Comparison of ENCODE assay signal across 15 cellular contexts in genomic region chr1:212529211-212529731, GRCh38.
A peak's percentile ranks its signal among the peaks of the same experiment; 100 is the strongest.
DNase-seq lines count a peak whose midpoint lies in the region; ATAC-seq and TF ChIP-seq lines count a peak whose summit lies in the region.
"Had no signal": no experiment of that assay in that cellular context is flagged by ENCODE, and none has a peak within 500 bp of the region (broad histone marks: within the 10 kb centered on the region; RNA-seq: fewer than 3 reads in every experiment).

No MANE protein-coding gene starts in this region.

- H3K4me2 ChIP-seq in skeletal muscle satellite cell (ENCODE audit: low read length) (peak overlapping the region; percentile 40), smooth muscle cell (no peak overlapping the region)

- peak overlapping the region in 49 of 59 donors; percentile 4 to 85 (median 53) for H3K27ac ChIP-seq in dorsolateral prefrontal cortex
- no peak overlapping the region for H3K27ac ChIP-seq in smooth muscle cell (ENCODE audit: low read depth)
- no peak overlapping the region for H3K27ac ChIP-seq in CD4-positive, alpha-beta T cell (ENCODE audit: low read depth, low read length)
- no peak overlapping the region for H3K27ac ChIP-seq in body of pancreas
- H3K27ac ChIP-seq: ovary, tibial nerve had no signal

- no peaks in the 10 kb centered on the region for H3K9me3 Mint-ChIP-seq in CD4-positive, alpha-beta T cell
- H3K9me3 Mint-ChIP-seq: dendritic cell treated with granulocyte-macrophage colony-stimulating factor and Interleukin-4, amounts not matched to agents 40 ng/mL and 50 ng/mL, for 4 days had no signal

- no peak overlapping the region for H3K27ac Mint-ChIP-seq in CD4-positive, alpha-beta T cell
- H3K27ac Mint-ChIP-seq: dendritic cell treated with granulocyte-macrophage colony-stimulating factor and Interleukin-4, amounts not matched to agents 40 ng/mL and 50 ng/mL, for 4 days had no signal

- no peaks in the 10 kb centered on the region for H3K4me1 ChIP-seq in skeletal muscle satellite cell (ENCODE audit: control insufficient read depth, insufficient read depth, low read length)
- no peaks in the 10 kb centered on the region for H3K4me1 ChIP-seq in smooth muscle cell (ENCODE audit: low read depth)
- no peaks in the 10 kb centered on the region for H3K4me1 ChIP-seq in body of pancreas
- H3K4me1 ChIP-seq: tibial nerve had no signal

- intact Hi-C loops in dorsolateral prefrontal cortex (cut with DNase I): no loop called here
- intact Hi-C loops in CD4-positive, alpha-beta T cell (cut with DNase I, micrococcal nuclease): no loop called here
- intact Hi-C loops in body of pancreas (cut with DNase I): no loop called here

- TF ChIP-seq POLR2A in body of pancreas (IDR thresholded peaks at IDR 0.05): no peak

- H3K4me1 Mint-ChIP-seq in CD4-positive, alpha-beta T cell (ENCODE audit: low read depth): no peaks in the 10 kb centered on the region

- TF ChIP-seq CTCF in dorsolateral prefrontal cortex (IDR thresholded peaks at IDR 0.05 in 54 of 56, conservative IDR thresholded peaks at IDR 0.05 in 2 of 56; ENCODE audit: low read depth in 1 of 56, partially characterized antibody in 56 of 56) (no peak), smooth muscle cell (IDR thresholded peaks at IDR 0.05; ENCODE audit: borderline replicate concordance, insufficient read depth, poor library complexity, severe bottlenecking) (no peak), body of pancreas (IDR thresholded peaks at IDR 0.05) (no peak)
- no peak for TF ChIP-seq CTCF in CD4-positive, alpha-beta T cell (IDR thresholded peaks at IDR 0.05)

- POLR2A ChIA-PET in CD4-positive, alpha-beta T cell (lab: Charles Lee): no interaction called here

- CTCF ChIA-PET in CD4-positive, alpha-beta T cell (lab: Charles Lee): interaction anchor here (1.7 kb wide), 1 partner anchor 8 kb away, joined by 4 read pairs; no protein-coding TSS in a partner anchor

- H2AFZ ChIP-seq in smooth muscle cell (ENCODE audit: low read depth): no peak overlapping the region

- no peaks in the 10 kb centered on the region for H3K79me2 ChIP-seq in smooth muscle cell (ENCODE audit: low read depth)

- no peaks in the 10 kb centered on the region for H3K9me3 ChIP-seq in skeletal muscle satellite cell (replicated peaks; ENCODE audit: low read length)
- no peaks in the 10 kb centered on the region for H3K9me3 ChIP-seq in smooth muscle cell (replicated peaks; ENCODE audit: low read depth)
- H3K9me3 ChIP-seq in CD4-positive, alpha-beta T cell (ENCODE audit: control insufficient read depth, low read length): no peaks in the 10 kb centered on the region
- H3K9me3 ChIP-seq in body of pancreas: no peaks in the 10 kb centered on the region
- H3K9me3 ChIP-seq: ovary, tibial nerve had no signal

- WGBS in smooth muscle cell (ENCODE audit: low lambda C conversion rate): 55% methylated on average over 6 of the region's 6 CpGs
- WGBS in body of pancreas, 2 donors: 62 to 67% methylated on average over 6 of the region's 6 CpGs

- no peaks in the 10 kb centered on the region for H3K36me3 Mint-ChIP-seq in CD4-positive, alpha-beta T cell (ENCODE audit: low read depth)

- ATAC-seq in CD4-positive, alpha-beta T cell (ENCODE audit: poor library complexity): no peak
- no peak for ATAC-seq in body of pancreas

- H3K9ac ChIP-seq in skeletal muscle satellite cell (ENCODE audit: low read depth, low read length): no peak overlapping the region
- H3K9ac ChIP-seq in smooth muscle cell (ENCODE audit: low read depth): no peak overlapping the region

- DNase-seq in NCI-H1105 treated with DMSO at 0.1 percent for 48 hours (lab: John Stamatoyannopoulos, UW) (peak; percentile 9), NCI-H1105 (lab: John Stamatoyannopoulos, UW) (no peak), NCI-H82 (lab: John Stamatoyannopoulos, UW) (peak; percentile 99), dorsolateral prefrontal cortex (no peak), smooth muscle cell (lab: John Stamatoyannopoulos, UW; ENCODE audit: unreplicated experiment) (no peak), body of pancreas (no peak)
- no peak for DNase-seq in CD4-positive, alpha-beta T cell
- DNase-seq: activated CD4-positive, alpha-beta T cell treated with anti-CD3 and anti-CD28 coated beads for 1 hour; activated T-cell treated with anti-CD3 and anti-CD28 coated beads, Interleukin-2, amount 50 U/mL, for 1 hour; Calu3; KG1; ovary had no signal

- H3K27me3 Mint-ChIP-seq in CD4-positive, alpha-beta T cell: peaks cover 33% of the 10 kb centered on the region

- H3K36me3 ChIP-seq in skeletal muscle satellite cell (ENCODE audit: insufficient read depth, low read length): no peaks in the 10 kb centered on the region
- H3K36me3 ChIP-seq in smooth muscle cell (ENCODE audit: low read depth): no peaks in the 10 kb centered on the region
- no peaks in the 10 kb centered on the region for H3K36me3 ChIP-seq in body of pancreas (replicated peaks in 1 of 2; ENCODE audit: insufficient read depth in 1 of 2, low read depth in 2 of 2)
- H3K36me3 ChIP-seq: ovary, tibial nerve had no signal

- H3K4me3 ChIP-seq in dorsolateral prefrontal cortex (peak overlapping the region in 26 of 59 donors; percentile 3 to 46 (median 16)), skeletal muscle satellite cell (ENCODE audit: low read length) (no peak overlapping the region), smooth muscle cell (no peak overlapping the region), body of pancreas (no peak overlapping the region)
- H3K4me3 ChIP-seq: ovary, tibial nerve had no signal

- no peaks in the 10 kb centered on the region for H3K27me3 ChIP-seq in dorsolateral prefrontal cortex
- H3K27me3 ChIP-seq in skeletal muscle satellite cell (ENCODE audit: control insufficient read depth, insufficient read depth, low read length): peaks cover 73% of the 10 kb centered on the region
- H3K27me3 ChIP-seq in smooth muscle cell (ENCODE audit: low read depth): no peaks in the 10 kb centered on the region
- H3K27me3 ChIP-seq in CD4-positive, alpha-beta T cell (ENCODE audit: control insufficient read depth, insufficient read depth, low read length): no peaks in the 10 kb centered on the region
- H3K27me3 ChIP-seq in body of pancreas: no peaks in the 10 kb centered on the region
- H3K27me3 ChIP-seq: ovary, tibial nerve had no signal

- H3F3A ChIP-seq in smooth muscle cell (ENCODE audit: low read depth): no peaks in the 10 kb centered on the region

- no peak overlapping the region for H3K4me3 Mint-ChIP-seq in CD4-positive, alpha-beta T cell
- H3K4me3 Mint-ChIP-seq: dendritic cell treated with granulocyte-macrophage colony-stimulating factor and Interleukin-4, amounts not matched to agents 40 ng/mL and 50 ng/mL, for 4 days had no signal

- no peaks in the 10 kb centered on the region for H4K20me1 ChIP-seq in smooth muscle cell (ENCODE audit: low read depth)

Comparison
In these comparisons a context has a peak if more than half of its experiments do, and no peak if none do; other contexts are left out.
1. DNase-seq: peak in NCI-H1105 treated with DMSO at 0.1 percent for 48 hours (single experiment) and NCI-H82 (single experiment); none in NCI-H1105 (single experiment), dorsolateral prefrontal cortex (0 of 10), smooth muscle cell (single experiment), CD4-positive, alpha-beta T cell (0 of 10) and body of pancreas (0 of 4).
2. H3K27ac ChIP-seq: peak in dorsolateral prefrontal cortex (49 of 59); none in smooth muscle cell (single experiment), CD4-positive, alpha-beta T cell (single experiment) and body of pancreas (0 of 4).